In the genomic region with DNA sequence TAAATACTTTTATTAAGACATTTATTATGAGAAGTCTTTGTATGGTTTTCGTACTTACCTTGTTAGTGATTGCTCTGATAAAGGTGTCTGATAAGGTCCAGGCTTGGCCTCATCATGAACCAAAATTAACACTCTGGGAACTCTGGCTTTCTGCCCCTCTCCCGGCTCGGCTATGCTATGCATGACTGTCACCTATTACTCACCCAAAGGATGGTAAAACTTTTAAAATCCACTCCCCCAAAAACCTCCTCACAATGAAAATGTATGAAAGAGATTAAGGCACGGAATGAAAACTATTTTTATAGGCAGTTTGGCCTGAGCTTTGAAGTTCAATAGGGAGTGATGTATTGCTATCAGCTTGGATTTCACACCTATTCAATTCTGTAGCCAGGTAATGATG, we compare ENCODE assay signal across 15 cellular contexts.
A peak's percentile ranks its signal among the peaks of the same experiment; 100 is the strongest.
DNase-seq lines count a peak whose midpoint lies in the region; ATAC-seq and TF ChIP-seq lines count a peak whose summit lies in the region.
"Had no signal": no experiment of that assay in that cellular context is flagged by ENCODE, and none has a peak within 500 bp of the region (broad histone marks: within the 10 kb centered on the region; RNA-seq: fewer than 3 reads in every experiment).

No MANE protein-coding gene starts in this region.

- H3K4me1 Mint-ChIP-seq in activated naive CD4-positive, alpha-beta T cell treated with anti-CD3 and anti-CD28 coated beads, Interleukin-2, amount 10 ng/mL, durations not matched to agents 7 days and 5 days: no peaks in the 10 kb centered on the region
- H3K4me1 Mint-ChIP-seq: CD4-positive, alpha-beta memory T cell had no signal

- no peak overlapping the region for H3K4me3 Mint-ChIP-seq in activated naive CD4-positive, alpha-beta T cell treated with anti-CD3 and anti-CD28 coated beads, Interleukin-2, amount 10 ng/mL, durations not matched to agents 7 days and 5 days
- H3K4me3 Mint-ChIP-seq: CD4-positive, alpha-beta memory T cell had no signal

- H3K27me3 ChIP-seq in GM23248 (replicated peaks; ENCODE audit: insufficient read depth) (no peaks in the 10 kb centered on the region), osteoblast (ENCODE audit: insufficient read depth, low read length) (no peaks in the 10 kb centered on the region)

- WGBS in GM23248 (ENCODE audit: low coverage in 1 of 2, low lambda C conversion rate in 2 of 2, missing lambda C conversion rate in 2 of 2), 2 experiments: 45 to 54% methylated on average over 4 of the region's 4 CpGs

- no peak overlapping the region for H3K4me2 ChIP-seq in GM23248 (ENCODE audit: unreplicated experiment)
- peak overlapping the region; percentile 14 for H3K4me2 ChIP-seq in osteoblast (ENCODE audit: insufficient read depth, low read length)

- peaks cover 16% of the 10 kb centered on the region for H3F3A ChIP-seq in GM23248 (ENCODE audit: insufficient read depth)

- H3K4me3 ChIP-seq in GM23248 (no peak overlapping the region), osteoblast (ENCODE audit: insufficient read depth, low read length) (no peak overlapping the region)

- no peaks in the 10 kb centered on the region for H3K9me2 ChIP-seq in GM23248 (ENCODE audit: insufficient read depth)

- H3K27ac ChIP-seq in GM23248: no peak overlapping the region
- H3K27ac ChIP-seq in osteoblast (ENCODE audit: low read depth, low read length): no peak overlapping the region

- H3K9ac ChIP-seq in GM23248: no peak overlapping the region

- no peak for ATAC-seq in HG02642 (IDR thresholded peaks at IDR 0.05; ENCODE audit: poor library complexity, unreplicated experiment)

- no peak overlapping the region for H3K27ac Mint-ChIP-seq in activated naive CD4-positive, alpha-beta T cell treated with anti-CD3 and anti-CD28 coated beads, Interleukin-2, amount 10 ng/mL, durations not matched to agents 7 days and 5 days
- H3K27ac Mint-ChIP-seq: CD4-positive, alpha-beta memory T cell had no signal

- H4K20me1 ChIP-seq in GM23248 (ENCODE audit: insufficient read depth) (no peaks in the 10 kb centered on the region), osteoblast (ENCODE audit: insufficient read depth, low read length) (no peaks in the 10 kb centered on the region)

- no peak for TF ChIP-seq CTCF in osteoblast (IDR thresholded peaks at IDR 0.05; ENCODE audit: extremely low read depth, low read depth, low read length)

- no peaks in the 10 kb centered on the region for H3K27me3 Mint-ChIP-seq in activated naive CD4-positive, alpha-beta T cell treated with anti-CD3 and anti-CD28 coated beads, Interleukin-2, amount 10 ng/mL, durations not matched to agents 7 days and 5 days
- H3K27me3 Mint-ChIP-seq: CD4-positive, alpha-beta memory T cell had no signal

- H3K9me3 Mint-ChIP-seq in activated naive CD4-positive, alpha-beta T cell treated with anti-CD3 and anti-CD28 coated beads, Interleukin-2, amount 10 ng/mL, durations not matched to agents 7 days and 5 days: peaks cover 5% of the 10 kb centered on the region

- no peaks in the 10 kb centered on the region for H3K9me3 ChIP-seq in GM23248 (ENCODE audit: low read depth)
- no peaks in the 10 kb centered on the region for H3K9me3 ChIP-seq in osteoblast (ENCODE audit: low read depth, low read length)

- in situ Hi-C loops in GM23248 (cut with MboI): no loop called here

- DNase-seq in GM23248: peak; percentile 28
- DNase-seq in SW480 (ENCODE audit: low spot score): peak; percentile 17
- DNase-seq in osteoblast (ENCODE audit: insufficient read length, low spot score, missing footprints): no peak
- no peak for DNase-seq in activated naive CD4-positive, alpha-beta T cell treated with anti-CD3 and anti-CD28 coated beads, Interleukin-2, amount 10 ng/mL, durations not matched to agents 7 days and 5 days
- no peak for DNase-seq in stimulated activated CD4-positive, alpha-beta T cell treated with anti-CD3 and anti-CD28 coated beads, Interleukin-2, amount 100 ng/mL, for 24 hours
- DNase-seq: C1 segment of cervical spinal cord; Calu3; CD4-positive, alpha-beta memory T cell; COR-L47; DND-41; EL; GF-D8; H7; HCEC 1CT had no signal

- H3K36me3 Mint-ChIP-seq in activated naive CD4-positive, alpha-beta T cell treated with anti-CD3 and anti-CD28 coated beads, Interleukin-2, amount 10 ng/mL, durations not matched to agents 7 days and 5 days: no peaks in the 10 kb centered on the region
- H3K36me3 Mint-ChIP-seq: CD4-positive, alpha-beta memory T cell had no signal

- H3K79me2 ChIP-seq in GM23248 (ENCODE audit: insufficient read depth) (no peaks in the 10 kb centered on the region), osteoblast (ENCODE audit: insufficient read depth, low read length) (no peaks in the 10 kb centered on the region)

- H2AFZ ChIP-seq in GM23248 (no peak overlapping the region), osteoblast (ENCODE audit: low read length) (no peak overlapping the region)

- CTCF ChIA-PET in activated naive CD4-positive, alpha-beta T cell treated with anti-CD3 and anti-CD28 coated beads, Interleukin-2, amount 10 ng/mL, durations not matched to agents 7 days and 5 days (lab: Charles Lee): no interaction called here

- no peaks in the 10 kb centered on the region for H3K36me3 ChIP-seq in GM23248 (ENCODE audit: low read depth)
- no peaks in the 10 kb centered on the region for H3K36me3 ChIP-seq in osteoblast (ENCODE audit: insufficient read depth, low read length)

- H3K4me1 ChIP-seq in GM23248 (ENCODE audit: insufficient read depth) (peaks cover 21% of the 10 kb centered on the region), osteoblast (ENCODE audit: insufficient read depth, low read length) (peaks cover 25% of the 10 kb centered on the region)

Comparison
In these comparisons a context has a peak if more than half of its experiments do, and no peak if none do; other contexts are left out.
1. DNase-seq: peak in GM23248 (single experiment) and SW480 (single experiment); none in osteoblast (single experiment), activated naive CD4-positive, alpha-beta T cell treated with anti-CD3 and anti-CD28 coated beads, Interleukin-2, amount 10 ng/mL, durations not matched to agents 7 days and 5 days (single experiment) and stimulated activated CD4-positive, alpha-beta T cell treated with anti-CD3 and anti-CD28 coated beads, Interleukin-2, amount 100 ng/mL, for 24 hours (0 of 2).